Comparison of ENCODE assay signal across 1 cellular context in genomic region chr22:37809672-37810333, GRCh38.
TF ChIP-seq lines count a peak whose summit lies in the region.

No MANE protein-coding gene starts in this region.

TF ChIP-seq in H1, 55 proteins besides CTCF, POLR2A, EP300 and RAD21:
- TF ChIP-seq EZH2 (IDR thresholded peaks at IDR 0.05; ENCODE audit: low read depth, low read length, severe bottlenecking), result no peak
- TF ChIP-seq POLR2AphosphoS5 (IDR thresholded peaks at IDR 0.05; ENCODE audit: low read depth, low read length), result peak; percentile 56; the same call in 1 of the 2 replicates
